13 cellular contexts compared by ENCODE assay signal in genomic region chr6:11586574-11586973, GRCh38. TPM values are rescaled to one million over a fixed set of nuclear protein-coding genes. Genes with fewer than 3 reads are reported as not detected.
DNase-seq lines count a peak whose midpoint lies in the region; ATAC-seq and TF ChIP-seq lines count a peak whose summit lies in the region.
"Had no signal": no experiment of that assay in that cellular context is flagged by ENCODE, and none has a peak within 500 bp of the region (broad histone marks: within the 10 kb centered on the region; RNA-seq: fewer than 3 reads in every experiment).

No MANE protein-coding gene starts in this region.

- peak; percentile 84 for DNase-seq in AG08395 (ENCODE audit: low spot score)
- DNase-seq in IMR-90 = peak; percentile 94
- DNase-seq in dermis microvascular lymphatic vessel endothelial cell (ENCODE audit: low read depth in 2 of 2) = peak; percentile 86 to 88
- peak; percentile 72 for DNase-seq in mesendoderm
- DNase-seq in substantia nigra (lab: John Stamatoyannopoulos, UW) = no peak
- no peak for DNase-seq in DMS 273 treated with DMSO at 0.1 percent for 48 hours (lab: John Stamatoyannopoulos, UW)
- DNase-seq: colonic mucosa; left colon; small intestine; stimulated activated naive CD4-positive, alpha-beta T cell; T-helper 1 cell had no signal

- H2BK15ac ChIP-seq in IMR-90 (ENCODE audit: low read depth, low read length) (peak overlapping the region; percentile 93; the same call in 2 of the 3 replicates), mesendoderm (replicated peaks; ENCODE audit: low read depth) (no peak overlapping the region)

- no peaks in the 10 kb centered on the region for H3K79me2 ChIP-seq in mesendoderm (ENCODE audit: control insufficient read depth, insufficient read depth, low read length)

- H4K5ac ChIP-seq in IMR-90 (ENCODE audit: low read depth, low read length) (peak overlapping the region; percentile 65), mesendoderm (ENCODE audit: low read length) (peak overlapping the region; percentile 78)

- peak overlapping the region; percentile 91 for H2BK20ac ChIP-seq in IMR-90 (ENCODE audit: low read depth, low read length)

- peak overlapping the region; percentile 76 for H3K18ac ChIP-seq in IMR-90 (ENCODE audit: low read depth, low read length)
- peak overlapping the region; percentile 80 for H3K18ac ChIP-seq in mesendoderm (ENCODE audit: low read length)

- no TSS peak for BruUV-seq in IMR-90 (replicated peaks; lab: Mats Ljungman, UMichigan)

- in situ Hi-C loops in IMR-90 (cut with MboI; ENCODE audit: low sequenced_read_pairs) = loop anchor here (5.0 to 10.0 kb wide), 5 partner anchors 66 to 1021 kb away; partner anchors contain the start of gene HIVEP1

- H3K27ac ChIP-seq in IMR-90 (ENCODE audit: insufficient read depth, low read length) = peak overlapping the region; percentile 95
- H3K27ac ChIP-seq in mesendoderm (ENCODE audit: low read depth, low read length) = peak overlapping the region; percentile 63
- no peak overlapping the region for H3K27ac ChIP-seq in substantia nigra (ENCODE audit: low read depth, low read length, poor library complexity, severe bottlenecking)
- H3K27ac ChIP-seq: colonic mucosa had no signal

- H3K14ac ChIP-seq in IMR-90 (replicated peaks; ENCODE audit: low read depth, low read length) = peak overlapping the region; percentile 90

- peak overlapping the region; percentile 19 for H2AFZ ChIP-seq in IMR-90 (replicated peaks; ENCODE audit: low read length, poor library complexity)

- 33% methylated on average over 1 of the region's 6 CpGs; no CpG with 5 or more reads in 1 of the 2 experiments for WGBS in IMR-90 (ENCODE audit: extremely low coverage in 2 of 2, insufficient read length in 1 of 2), 2 experiments
- no CpG with 5 or more reads among the region's 6 CpGs for WGBS in mesendoderm (ENCODE audit: extremely low coverage, insufficient coverage, low lambda C conversion rate)

- peak overlapping the region; percentile 66 for H3K9ac ChIP-seq in IMR-90 (ENCODE audit: low read depth, low read length)
- peak overlapping the region; percentile 39 for H3K9ac ChIP-seq in mesendoderm (ENCODE audit: low read length)

- H3K4ac ChIP-seq in IMR-90 (ENCODE audit: low read depth, low read length) (peak overlapping the region; percentile 97), mesendoderm (ENCODE audit: low read depth, low read length) (peak overlapping the region; percentile 70)

- intact Hi-C loops in IMR-90 (cut with micrococcal nuclease) = loop anchor here (1.0 to 5.0 kb wide), 8 partner anchors 28 to 703 kb away; no protein-coding TSS in a partner anchor

- no peak for TF ChIP-seq CTCF in IMR-90 (conservative IDR thresholded peaks at IDR 0.05; ENCODE audit: low read depth, low read length)

- 0 out of 2 replicates have a peak, but pooled peaks cover 4% of the 10 kb centered on the region for H3K9me1 ChIP-seq in IMR-90 (ENCODE audit: insufficient read depth, low read length)

- dilution Hi-C loops in IMR-90 (cut with HindIII; ENCODE audit: low sequenced_read_pairs, unreplicated experiment) = no loop called here

- H2BK120ac ChIP-seq in IMR-90 (ENCODE audit: low read depth, low read length) = peak overlapping the region; percentile 96
- peak overlapping the region; percentile 96 for H2BK120ac ChIP-seq in mesendoderm (ENCODE audit: low read depth, low read length)

- H3K56ac ChIP-seq in IMR-90 (ENCODE audit: extremely low read depth, insufficient read depth, low read length) (peak overlapping the region; percentile 85), mesendoderm (ENCODE audit: low read length) (peak overlapping the region; percentile 78)

- H2AK5ac ChIP-seq in IMR-90 (ENCODE audit: low read depth, low read length) = peak overlapping the region; percentile 91
- no peak overlapping the region for H2AK5ac ChIP-seq in mesendoderm (ENCODE audit: low read length)

- H4K20me1 ChIP-seq in IMR-90 (ENCODE audit: insufficient read depth, low read length) = no peaks in the 10 kb centered on the region

- H3K4me2 ChIP-seq in IMR-90 (ENCODE audit: low read depth, low read length) = peak overlapping the region; percentile 6; the same call in 1 of the 2 replicates
- no peak overlapping the region for H3K4me2 ChIP-seq in mesendoderm (ENCODE audit: low read length)

- peak overlapping the region; percentile 50 to 80; a peak in 3 of 4 replicates for H4K8ac ChIP-seq in IMR-90 (ENCODE audit: low read depth in 2 of 2, low read length in 2 of 2)
- no peak overlapping the region for H4K8ac ChIP-seq in mesendoderm (ENCODE audit: low read depth, low read length)

- H2AK9ac ChIP-seq in IMR-90 (replicated peaks; ENCODE audit: low read depth, low read length, poor library complexity) = no peak overlapping the region

- peaks cover 16% of the 10 kb centered on the region for H3K4me1 ChIP-seq in IMR-90 (ENCODE audit: control insufficient read depth, insufficient read depth, low read length)
- no peaks in the 10 kb centered on the region for H3K4me1 ChIP-seq in mesendoderm (ENCODE audit: control insufficient read depth, low read depth, low read length)
- H3K4me1 ChIP-seq: colonic mucosa had no signal

- no peak; the same call in 1 of the 2 replicates for TF ChIP-seq RAD21 in IMR-90 (IDR thresholded peaks at IDR 0.05; ENCODE audit: low read length)

- H3K4me3 ChIP-seq in IMR-90 (ENCODE audit: insufficient read depth, low read depth, low read length) (no peak overlapping the region), mesendoderm (ENCODE audit: low read length) (no peak overlapping the region)
- H3K4me3 ChIP-seq: colonic mucosa had no signal

- peak overlapping the region; percentile 84 for H2BK5ac ChIP-seq in IMR-90 (ENCODE audit: low read depth, low read length, poor library complexity, severe bottlenecking)
- H2BK5ac ChIP-seq in mesendoderm (ENCODE audit: low read length) = peak overlapping the region; percentile 35

- no peak for TF ChIP-seq POLR2A in IMR-90 (IDR thresholded peaks at IDR 0.05; ENCODE audit: low read depth, low read length)

- peak overlapping the region; percentile 95 for H4K91ac ChIP-seq in IMR-90 (ENCODE audit: insufficient read depth, low read depth, low read length)

- H3K9me3 ChIP-seq in IMR-90 (ENCODE audit: control insufficient read depth, insufficient read depth, low read length) = peaks cover 2% of the 10 kb centered on the region; the same call in 1 of the 2 replicates
- H3K9me3 ChIP-seq: colonic mucosa had no signal

- ATAC-seq in IMR-90 (ENCODE audit: low read depth) (peak; percentile 84), HG03280 (IDR thresholded peaks at IDR 0.05; ENCODE audit: unreplicated experiment) (no peak), GM18520 (IDR thresholded peaks at IDR 0.05; ENCODE audit: unreplicated experiment) (no peak)
- ATAC-seq: left colon had no signal

- H3K23ac ChIP-seq in IMR-90 (ENCODE audit: low read depth, low read length) (peak overlapping the region; percentile 69), mesendoderm (ENCODE audit: low read length) (no peak overlapping the region)

- no peaks in the 10 kb centered on the region for H3K36me3 ChIP-seq in IMR-90 (ENCODE audit: control insufficient read depth, insufficient read depth, low read length)
- H3K36me3 ChIP-seq in mesendoderm (ENCODE audit: control insufficient read depth, insufficient read depth, low read length) = no peaks in the 10 kb centered on the region
- H3K36me3 ChIP-seq: colonic mucosa had no signal

- POLR2A ChIA-PET in IMR-90 (lab: Charles Lee; ENCODE audit: unreplicated experiment) = no interaction called here

- peaks cover 0 to 8% of the 10 kb centered on the region in 2 experiments; a peak in 2 of 4 replicates for H3K79me1 ChIP-seq in IMR-90 (ENCODE audit: low read depth in 1 of 2, low read length in 2 of 2)
- no peaks in the 10 kb centered on the region for H3K79me1 ChIP-seq in mesendoderm (ENCODE audit: low read length)

- CTCF ChIA-PET in IMR-90 (lab: Yijun Ruan, JAX) = interaction anchor here (0.6 to 1.4 kb wide), 4 partner anchors 68 to 702 kb away, joined by 3 to 6 read pairs (median 4); no protein-coding TSS in a partner anchor

- H3K27me3 ChIP-seq in IMR-90 (ENCODE audit: control insufficient read depth, insufficient read depth, low read length) = no peaks in the 10 kb centered on the region
- H3K27me3 ChIP-seq in mesendoderm (ENCODE audit: insufficient read depth, low read length, poor library complexity) = no peaks in the 10 kb centered on the region
- H3K27me3 ChIP-seq: colonic mucosa had no signal

TF ChIP-seq in IMR-90, 13 proteins besides CTCF, POLR2A, EP300 and RAD21:
- peak; percentile 8; the same call in 1 of the 2 replicates for TF ChIP-seq FOS (IDR thresholded peaks at IDR 0.05; ENCODE audit: low read depth, low read length)
- TF ChIP-seq USF2 (IDR thresholded peaks at IDR 0.05; ENCODE audit: low read depth, low read length) = peak; percentile 13; the same call in 1 of the 2 replicates
- TF ChIP-seq SMC3 (IDR thresholded peaks at IDR 0.05; ENCODE audit: low read depth, low read length) = peak; percentile 8; the same call in 1 of the 2 replicates
- TF ChIP-seq MAFK (IDR thresholded peaks at IDR 0.05; ENCODE audit: low read depth, low read length) = peak; percentile 86
- TF ChIP-seq NFE2L2 (IDR thresholded peaks at IDR 0.05; ENCODE audit: low read depth, low read length) = no peak
- TF ChIP-seq RFX5 (IDR thresholded peaks at IDR 0.05; ENCODE audit: low read depth, low read length) = no peak
- TF ChIP-seq CHD1 (IDR thresholded peaks at IDR 0.05; ENCODE audit: low read depth, low read length) = 0 out of 2 replicates have a peak, but pooled peaks have one; percentile 13
- TF ChIP-seq CEBPB (IDR thresholded peaks at IDR 0.05; ENCODE audit: low read depth, low read length) = no peak

RNA-seq across cellular contexts. Expression of gene TMEM170B, which starts 49.0 kb away (rescaled TPM):
- 0.18 and 0.28 TPM in 2 replicates for total RNA-seq in IMR-90 (2012; rRNA removed)
- 0.07 and 0.10 TPM in 2 replicates for polyA plus RNA-seq in IMR-90 (2012; rRNA removed)
- polyA plus RNA-seq in IMR-90 (2012; cell fraction: cytosol; rRNA removed) = 0.02 TPM in 1 of 2 replicates, not detected in the other
- polyA plus RNA-seq in IMR-90 (2012; cell fraction: nucleus; rRNA removed; ENCODE audit: low replicate concordance) = 0.01 and 0.09 TPM in 2 replicates
- 1.4 and 1.6 TPM in 2 replicates for total RNA-seq in dermis microvascular lymphatic vessel endothelial cell
- polyA plus RNA-seq in mesendoderm (2013, experiment 1 of 2) = 1.3 TPM
- 1.3 TPM for polyA plus RNA-seq in mesendoderm (2013, experiment 2 of 2)

Comparison
In these comparisons a context has a peak if more than half of its experiments do, and no peak if none do; other contexts are left out.
1. DNase-seq: peak in AG08395 (single experiment), IMR-90 (single experiment), dermis microvascular lymphatic vessel endothelial cell (2 of 2) and mesendoderm (single experiment); none in substantia nigra (0 of 49) and DMS 273 treated with DMSO at 0.1 percent for 48 hours (single experiment).